26 cellular contexts compared by ENCODE assay signal in genomic region chr9:89015330-89015729, GRCh38. TPM values are rescaled to one million over a fixed set of nuclear protein-coding genes. Genes with fewer than 3 reads are reported as not detected.
"Had no signal": no experiment of that assay in that cellular context is flagged by ENCODE, and none has a peak within 500 bp of the region (broad histone marks: within the 10 kb centered on the region; RNA-seq: fewer than 3 reads in every experiment).

No MANE protein-coding gene starts in this region.

- DNase-seq: activated CD4-positive, alpha-beta memory T cell treated with anti-CD3 and anti-CD28 coated beads, Interleukin-2, amount 10 ng/mL, durations not matched to agents 7 days and 5 days; activated CD4-positive, alpha-beta T cell treated with anti-CD3 and anti-CD28 coated beads for 1 hour; activated CD4-positive, alpha-beta T cell treated with anti-CD3 and anti-CD28 coated beads for 4 hours; activated CD4-positive, alpha-beta T cell treated with anti-CD3 and anti-CD28 coated beads, Interleukin-2, amount 10 ng/mL, durations not matched to agents 7 days and 5 days; activated CD4-positive, alpha-beta T cell treated with anti-CD3 and anti-CD28 coated beads, Interleukin-2, amount 50 U/mL, for 4 hours; activated CD8-positive, alpha-beta memory T cell treated with anti-CD3 and anti-CD28 coated beads, Interleukin-2, amount 50 U/mL, for 48 hours; activated gamma-delta T cell; activated naive CD4-positive, alpha-beta T cell treated with anti-CD3 and anti-CD28 coated beads, Interleukin-2, amount 50 U/mL, for 16 hours; activated naive CD4-positive, alpha-beta T cell treated with Interleukin-2 at 50 U/mL for 16 hours; activated T-cell treated with anti-CD3 and anti-CD28 coated beads for 4 hours; activated T-cell treated with anti-CD3 and anti-CD28 coated beads, Interleukin-2, amount 50 U/mL, for 24 hours; activated T-cell treated with anti-CD3 and anti-CD28 coated beads, Interleukin-2, amount 50 U/mL, for 72 hours; adrenal gland; amygdala; aorta; body of pancreas; caudate nucleus; cortex of kidney; dermis blood vessel endothelial cell; effector CD4-positive, alpha-beta T cell; effector memory CD8-positive, alpha-beta T cell; erythroblast; esophagus squamous epithelium; foreskin fibroblast; head of caudate nucleus; T-helper 2 cell had no signal

- H3K4me3 ChIP-seq: adrenal gland, body of pancreas, esophagus squamous epithelium had no signal

- H3K9me3 ChIP-seq: adrenal gland, body of pancreas, esophagus squamous epithelium had no signal

- H3K27ac ChIP-seq: adrenal gland, body of pancreas, esophagus squamous epithelium had no signal

- H3K27me3 ChIP-seq: adrenal gland, body of pancreas, esophagus squamous epithelium had no signal

- ATAC-seq: activated T-cell treated with anti-CD3 and anti-CD28 coated beads, Interleukin-2, amount 50 U/mL, for 72 hours; body of pancreas; effector memory CD8-positive, alpha-beta T cell had no signal

- H3K4me1 ChIP-seq: adrenal gland, body of pancreas, esophagus squamous epithelium had no signal

- H3K36me3 ChIP-seq: adrenal gland, esophagus squamous epithelium had no signal

RNA-seq across cellular contexts. Expression of gene S1PR3, which starts 24.1 kb away (rescaled TPM):
- total RNA-seq: activated CD4-positive, alpha-beta memory T cell treated with anti-CD3 and anti-CD28 coated beads, Interleukin-2, amount 10 ng/mL, durations not matched to agents 7 days and 5 days had no signal
